8 cellular contexts compared by ENCODE assay signal in genomic region chr6:31622678-31623077, GRCh38. TPM values are rescaled to one million over a fixed set of nuclear protein-coding genes. Genes with fewer than 3 reads are reported as not detected.
DNase-seq lines count a peak whose midpoint lies in the region; ATAC-seq and TF ChIP-seq lines count a peak whose summit lies in the region.

No MANE protein-coding gene starts in this region.

- H3K27ac ChIP-seq in left lung = peak overlapping the region; percentile 97 to 98

- no peaks in the 10 kb centered on the region for H3K9me3 ChIP-seq in left lung

- peak overlapping the region; percentile 99 for H3K4me3 Mint-ChIP-seq in activated naive CD8-positive, alpha-beta T cell

- H3K9me3 Mint-ChIP-seq in activated naive CD8-positive, alpha-beta T cell (ENCODE audit: low read depth) = no peaks in the 10 kb centered on the region

- no peaks in the 10 kb centered on the region for H3K27me3 ChIP-seq in left lung

- H3K4me1 Mint-ChIP-seq in activated naive CD8-positive, alpha-beta T cell (ENCODE audit: low read depth) = peaks cover 27% of the 10 kb centered on the region

- H3K36me3 ChIP-seq in left lung = peaks cover 0 to 50% of the 10 kb centered on the region in 2 donors

- H3K27me3 Mint-ChIP-seq in activated naive CD8-positive, alpha-beta T cell = no peaks in the 10 kb centered on the region

- no peak for TF ChIP-seq CTCF in left lung (IDR thresholded peaks at IDR 0.05)

- peak overlapping the region in 1 of 2 donors; percentile 85 for H3K4me3 ChIP-seq in left lung

- DNase-seq in left ventricle myocardium superior (peak; percentile 48), Right ventricle myocardium superior (no peak), left lung (peak in 1 of 2 donors; percentile 46), NCI-H345 (lab: John Stamatoyannopoulos, UW) (no peak), RPMI8226 (no peak), activated gamma-delta T cell treated with Interleukin-2 at 50 U/mL for 16 hours (no peak)

- H3K4me1 ChIP-seq in left lung = peaks cover 17 to 37% of the 10 kb centered on the region in 2 donors

- intact Hi-C loops in left ventricle myocardium superior (cut with micrococcal nuclease) = no loop called here
- intact Hi-C loops in Right ventricle myocardium superior (cut with DNase I) = no loop called here
- intact Hi-C loops in left lung (cut with DNase I) = no loop called here

- H3K36me3 Mint-ChIP-seq in activated naive CD8-positive, alpha-beta T cell = peaks cover 7% of the 10 kb centered on the region

- H3K27ac Mint-ChIP-seq in activated naive CD8-positive, alpha-beta T cell = peak overlapping the region; percentile 98

- ATAC-seq in left ventricle myocardium superior = no peak
- no peak for ATAC-seq in Right ventricle myocardium superior (ENCODE audit: poor library complexity)
- ATAC-seq in left lung = no peak
- no peak for ATAC-seq in GM18519 (IDR thresholded peaks at IDR 0.05; ENCODE audit: low FRiP score, unreplicated experiment)

RNA-seq across cellular contexts. Expression of gene PRRC2A, which starts 2.2 kb away (rescaled TPM):
- 76.9 TPM for total RNA-seq in left ventricle myocardium superior
- 69.1 TPM for total RNA-seq in Right ventricle myocardium superior
- total RNA-seq in left lung = 100 to 1,000 TPM; 130 to 151 TPM

RNA-seq across cellular contexts. Expression of gene AIF1, which starts 7.6 kb away (rescaled TPM):
- total RNA-seq in left ventricle myocardium superior (15.5 TPM), Right ventricle myocardium superior (17.7 TPM), left lung (10 to 100 TPM; 38.5 to 96.4 TPM)

RNA-seq across cellular contexts. Expression of gene BAG6, which starts 29.8 kb away (rescaled TPM):
- total RNA-seq in left ventricle myocardium superior (283 TPM), Right ventricle myocardium superior (253 TPM), left lung (100 to 1,000 TPM; 243 to 278 TPM)

RNA-seq across cellular contexts. Expression of gene NCR3, which starts 29.9 kb away (rescaled TPM):
- total RNA-seq in left ventricle myocardium superior = not detected
- total RNA-seq in Right ventricle myocardium superior = not detected
- 1 to 10 TPM in 1 of 2 donors, under 1 TPM in 1; 0.67 to 1.5 TPM for total RNA-seq in left lung

RNA-seq across cellular contexts. Expression of gene APOM, which starts 33.0 kb away (rescaled TPM):
- total RNA-seq in left ventricle myocardium superior (2.4 TPM), Right ventricle myocardium superior (1.9 TPM), left lung (1 to 10 TPM; 1.0 to 1.5 TPM)
